9 cellular contexts compared by ENCODE assay signal in genomic region chr2:23563673-23564617, GRCh38.
DNase-seq lines count a peak whose midpoint lies in the region; TF ChIP-seq lines count a peak whose summit lies in the region.
"Had no signal": no experiment of that assay in that cellular context is flagged by ENCODE, and none has a peak within 500 bp of the region (broad histone marks: within the 10 kb centered on the region; RNA-seq: fewer than 3 reads in every experiment).

No MANE protein-coding gene starts in this region.

- TF ChIP-seq CTCF in epithelial cell of esophagus (IDR thresholded peaks at IDR 0.05; ENCODE audit: insufficient read depth, low read depth, low read length, missing control alignments) (peak; percentile 24), type B pancreatic cell (conservative IDR thresholded peaks at IDR 0.05) (peak; percentile 49)

- H3K4me3 Mint-ChIP-seq in type B pancreatic cell, result peak overlapping the region; percentile 53
- H3K4me3 Mint-ChIP-seq: activated naive CD8-positive, alpha-beta T cell had no signal

- peak overlapping the region; percentile 63 for H3K27ac Mint-ChIP-seq in type B pancreatic cell
- H3K27ac Mint-ChIP-seq: activated naive CD8-positive, alpha-beta T cell had no signal

- H3K36me3 Mint-ChIP-seq in type B pancreatic cell, result peaks cover 7% of the 10 kb centered on the region
- H3K36me3 Mint-ChIP-seq: activated naive CD8-positive, alpha-beta T cell had no signal

- no peak overlapping the region for H3K4me3 ChIP-seq in epithelial cell of esophagus (ENCODE audit: low read length)
- H3K4me3 ChIP-seq: thyroid gland had no signal

- no peaks in the 10 kb centered on the region for H3K9me3 Mint-ChIP-seq in type B pancreatic cell

- peaks cover 43% of the 10 kb centered on the region for H3K4me1 Mint-ChIP-seq in type B pancreatic cell (ENCODE audit: unreplicated experiment)

- H3K27me3 Mint-ChIP-seq in type B pancreatic cell, result no peaks in the 10 kb centered on the region
- H3K27me3 Mint-ChIP-seq: activated naive CD8-positive, alpha-beta T cell had no signal

- DNase-seq in NCI-H2227 (lab: John Stamatoyannopoulos, UW; ENCODE audit: unreplicated experiment) (peak; percentile 33), epithelial cell of esophagus (ENCODE audit: low read depth) (peak; percentile 65), medulla oblongata (ENCODE audit: extremely low spot score) (peak; percentile 77), type B pancreatic cell (ENCODE audit: extremely low spot score, unreplicated experiment) (no peak), SIG-M5 treated with dmso at 0.1 percent for 504 hours (lab: John Stamatoyannopoulos, UW; ENCODE audit: unreplicated experiment) (no peak)
- DNase-seq in activated CD4-positive, alpha-beta T cell treated with anti-CD3 and anti-CD28 coated beads, Interleukin-2, amount 50 U/mL, for 48 hours, result no peak
- DNase-seq in activated CD8-positive, alpha-beta memory T cell treated with anti-CD3 and anti-CD28 coated beads, Interleukin-2, amount 50 U/mL, for 4 hours, result no peak
- DNase-seq: thyroid gland had no signal

Comparison
In these comparisons a context has a peak if more than half of its experiments do, and no peak if none do; other contexts are left out.
1. DNase-seq: peak in NCI-H2227 (single experiment), epithelial cell of esophagus (single experiment) and medulla oblongata (single experiment); none in type B pancreatic cell (single experiment), activated CD4-positive, alpha-beta T cell treated with anti-CD3 and anti-CD28 coated beads, Interleukin-2, amount 50 U/mL, for 48 hours (0 of 2), activated CD8-positive, alpha-beta memory T cell treated with anti-CD3 and anti-CD28 coated beads, Interleukin-2, amount 50 U/mL, for 4 hours (single experiment) and SIG-M5 treated with dmso at 0.1 percent for 504 hours (single experiment).